In genomic region chr1:97898948-97899347, GRCh38 we compare ENCODE assay signal across 20 cellular contexts. TPM values are rescaled to one million over a fixed set of nuclear protein-coding genes. Genes with fewer than 3 reads are reported as not detected.
DNase-seq lines count a peak whose midpoint lies in the region; ATAC-seq, FAIRE-seq and TF ChIP-seq lines count a peak whose summit lies in the region.
"Had no signal": no experiment of that assay in that cellular context is flagged by ENCODE, and none has a peak within 500 bp of the region (broad histone marks: within the 10 kb centered on the region; RNA-seq: fewer than 3 reads in every experiment).

No MANE protein-coding gene starts in this region.

- H3K27me3 ChIP-seq in astrocyte (ENCODE audit: insufficient read depth, low read length) = no peaks in the 10 kb centered on the region
- no peaks in the 10 kb centered on the region for H3K27me3 ChIP-seq in CD4-positive, alpha-beta memory T cell (ENCODE audit: insufficient read depth, low read length)
- H3K27me3 ChIP-seq: BLaER1 had no signal

- H3K36me3 Mint-ChIP-seq in astrocyte (ENCODE audit: low read depth, unreplicated experiment) = peaks cover 4% of the 10 kb centered on the region
- H3K36me3 Mint-ChIP-seq in CD4-positive, alpha-beta memory T cell = peaks cover 12 to 33% of the 10 kb centered on the region in 2 donors

- no peaks in the 10 kb centered on the region for H3K36me3 ChIP-seq in astrocyte (ENCODE audit: insufficient read depth, low read length)
- H3K36me3 ChIP-seq in CD4-positive, alpha-beta memory T cell (ENCODE audit: insufficient read depth, low read length) = no peaks in the 10 kb centered on the region
- H3K36me3 ChIP-seq: BLaER1 had no signal

- no peaks in the 10 kb centered on the region for H3K9me3 Mint-ChIP-seq in astrocyte (ENCODE audit: unreplicated experiment)
- H3K9me3 Mint-ChIP-seq in CD4-positive, alpha-beta memory T cell = peaks cover 0 to 24% (median 10%) of the 10 kb centered on the region in 8 donors

- H3K4me2 ChIP-seq in astrocyte (ENCODE audit: low read length) = no peak overlapping the region
- H3K4me2 ChIP-seq: BLaER1 had no signal

- intact Hi-C loops in CD4-positive, alpha-beta memory T cell (cut with micrococcal nuclease) = no loop called here

- no peak overlapping the region for H3K4me3 Mint-ChIP-seq in astrocyte (ENCODE audit: unreplicated experiment)
- H3K4me3 Mint-ChIP-seq in CD4-positive, alpha-beta memory T cell = no peak overlapping the region
- H3K4me3 Mint-ChIP-seq: CD8-positive, alpha-beta memory T cell; H9 had no signal

- POLR2A ChIA-PET in CD4-positive, alpha-beta memory T cell (lab: Charles Lee; ENCODE audit: partially characterized antibody) = interaction anchor here (0.5 to 3.3 kb wide), 2 partner anchors 20 to 22 kb away, joined by 3 to 22 read pairs; partner anchors contain the start of gene DPYD

- H3K27ac ChIP-seq in astrocyte (ENCODE audit: low read depth, low read length) = no peak overlapping the region
- no peak overlapping the region for H3K27ac ChIP-seq in CD4-positive, alpha-beta memory T cell (ENCODE audit: low read depth, low read length)
- H3K27ac ChIP-seq: BLaER1, SK-N-MC had no signal

- CTCF ChIA-PET in CD4-positive, alpha-beta memory T cell (lab: Charles Lee; ENCODE audit: partially characterized antibody) = no interaction called here

- no peak for TF ChIP-seq CTCF in astrocyte (IDR thresholded peaks at IDR 0.05; ENCODE audit: insufficient read depth, low read depth, low read length)

- H3K27me3 Mint-ChIP-seq in astrocyte (ENCODE audit: low read depth, unreplicated experiment) = no peaks in the 10 kb centered on the region
- no peaks in the 10 kb centered on the region for H3K27me3 Mint-ChIP-seq in CD4-positive, alpha-beta memory T cell
- H3K27me3 Mint-ChIP-seq: CD8-positive, alpha-beta memory T cell had no signal

- peaks cover 22% of the 10 kb centered on the region for H3K79me2 ChIP-seq in astrocyte (ENCODE audit: insufficient read depth, low read length)

- H4K20me1 ChIP-seq in astrocyte (ENCODE audit: insufficient read depth, low read length) = no peaks in the 10 kb centered on the region
- H4K20me1 ChIP-seq: BLaER1 had no signal

- no peak overlapping the region for H3K9ac ChIP-seq in astrocyte (ENCODE audit: low read length)
- H3K9ac ChIP-seq: BLaER1 had no signal

- H3K4me1 Mint-ChIP-seq in astrocyte (ENCODE audit: low read depth, unreplicated experiment) = peaks cover 12% of the 10 kb centered on the region
- H3K4me1 Mint-ChIP-seq in CD4-positive, alpha-beta memory T cell = peaks cover 39 to 64% (median 47%) of the 10 kb centered on the region in 4 donors
- H3K4me1 Mint-ChIP-seq: H9 had no signal

- no peak for FAIRE-seq in astrocyte (lab: Jason Lieb, UNC)
- FAIRE-seq: GM19239, K562 had no signal

- peaks cover 16% of the 10 kb centered on the region for H3K4me1 ChIP-seq in astrocyte (ENCODE audit: insufficient read depth, low read length)
- peaks cover 19% of the 10 kb centered on the region for H3K4me1 ChIP-seq in CD4-positive, alpha-beta memory T cell (ENCODE audit: insufficient read depth, low read length)
- H3K4me1 ChIP-seq: BLaER1 had no signal

- H3K4me3 ChIP-seq in astrocyte (ENCODE audit: insufficient read depth, low read depth, low read length) = no peak overlapping the region
- H3K4me3 ChIP-seq in CD4-positive, alpha-beta memory T cell (ENCODE audit: low read length in 2 of 2) = no peak overlapping the region
- H3K4me3 ChIP-seq: BLaER1, K562, SK-N-MC had no signal

- H2AFZ ChIP-seq in astrocyte (ENCODE audit: low read depth, low read length) = no peak overlapping the region

- DNase-seq in Caki2 (ENCODE audit: low read depth) = peak; percentile 65
- DNase-seq in HT1080 (ENCODE audit: low read depth) = peak; percentile 61
- DNase-seq in astrocyte (ENCODE audit: low read depth) = peak; percentile 34
- DNase-seq in kidney tubule cell (ENCODE audit: low spot score) = peak; percentile 43
- DNase-seq in CD4-positive, alpha-beta memory T cell = no peak
- no peak for DNase-seq in occipital lobe (lab: John Stamatoyannopoulos, UW)
- no peak for DNase-seq in dedifferentiated amniotic fluid mesenchymal stem cell (ENCODE audit: extremely low spot score)
- DNase-seq: CD8-positive, alpha-beta memory T cell; DND-41; H9; NCI-H1048; NCI-H146; NCI-H2081; NCI-H748 treated with DMSO at 0.1 percent for 48 hours; OCI-M1 had no signal

- in situ Hi-C loops in Caki2 (cut with HindIII; ENCODE audit: low pct_unique_long_range_greater_than_20kb, low sequenced_read_pairs) = no loop called here

- H3K9me3 ChIP-seq in astrocyte (ENCODE audit: insufficient read depth, low read depth, low read length) = peaks cover 3% of the 10 kb centered on the region
- no peaks in the 10 kb centered on the region for H3K9me3 ChIP-seq in CD4-positive, alpha-beta memory T cell (ENCODE audit: control insufficient read depth in 1 of 2, low read length in 2 of 2)

- no peak for ATAC-seq in GM19395 (IDR thresholded peaks at IDR 0.05; ENCODE audit: unreplicated experiment)
- ATAC-seq: K562 had no signal

- no peak overlapping the region for H3K27ac Mint-ChIP-seq in astrocyte (ENCODE audit: unreplicated experiment)
- no peak overlapping the region for H3K27ac Mint-ChIP-seq in CD4-positive, alpha-beta memory T cell
- H3K27ac Mint-ChIP-seq: CD8-positive, alpha-beta memory T cell; H9 had no signal

RNA-seq across cellular contexts. Expression of gene DPYD, which starts 21.9 kb away (rescaled TPM):
- total RNA-seq in Caki2 (2014; rRNA removed; shearing (Covaris generic); ENCODE audit: low replicate concordance) = 2.2 and 6.2 TPM in 2 replicates
- total RNA-seq in HT1080 (2014; rRNA removed; shearing (Covaris generic)) = 24.1 and 24.8 TPM in 2 replicates
- polyA plus RNA-seq in HT1080 (2015; cell fraction: cytosol; rRNA removed) = 12.5 and 16.4 TPM in 2 replicates
- 29.4 and 32.1 TPM in 2 replicates for polyA plus RNA-seq in HT1080 (2015; cell fraction: nucleus; rRNA removed)
- total RNA-seq in astrocyte = 7.5 and 8.8 TPM in 2 replicates
- total RNA-seq in CD4-positive, alpha-beta memory T cell = 10 to 100 TPM; 51.1 to 52.7 TPM
- 10 to 100 TPM; 49.7 to 58.4 TPM for polyA plus RNA-seq in CD4-positive, alpha-beta memory T cell
- total RNA-seq in occipital lobe = 72.1 TPM

Comparison
In these comparisons a context has a peak if more than half of its experiments do, and no peak if none do; other contexts are left out.
1. DNase-seq: peak in Caki2 (single experiment), HT1080 (single experiment), astrocyte (single experiment) and kidney tubule cell (single experiment); none in CD4-positive, alpha-beta memory T cell (0 of 5), occipital lobe (single experiment) and dedifferentiated amniotic fluid mesenchymal stem cell (single experiment).